Comparison of ENCODE assay signal across 22 cellular contexts in genomic region chrX:67777148-67777547, GRCh38.
"Had no signal": no experiment of that assay in that cellular context is flagged by ENCODE, and none has a peak within 500 bp of the region (broad histone marks: within the 10 kb centered on the region; RNA-seq: fewer than 3 reads in every experiment).

No MANE protein-coding gene starts in this region.

- DNase-seq: immature natural killer cell; kidney; lower lobe of right lung; mammary epithelial cell; mesenchymal stem cell; naive B cell; natural killer cell; nephron progenitor cell; occipital lobe; small intestine; spleen; stimulated activated CD4-positive, alpha-beta T cell treated with anti-CD3 and anti-CD28 coated beads, Interleukin-4, amount 100 ng/mL, for 24 hours; stimulated activated naive CD4-positive, alpha-beta T cell had no signal

- H3K9me3 ChIP-seq: neutrophil, suprapubic skin had no signal

- ATAC-seq: lower lobe of right lung; natural killer cell; right cardiac atrium; sciatic nerve; stimulated activated effector memory CD8-positive, alpha-beta T cell treated with anti-CD3 and anti-CD28 coated beads, Interleukin-12 subunit alpha, Interleukin-12 subunit beta, amount 100 ng/mL, for 72 hours had no signal

- H3K4me3 ChIP-seq: lower lobe of right lung, neural progenitor cell, spleen, suprapubic skin, tibial nerve, uterus had no signal

- H3K27me3 ChIP-seq: neural progenitor cell, neutrophil, spleen, suprapubic skin, tibial nerve, uterus had no signal

- H3K4me1 ChIP-seq: neural progenitor cell, parathyroid adenoma had no signal

- H3K36me3 ChIP-seq: lower lobe of right lung, neural progenitor cell, neutrophil, spleen, suprapubic skin, tibial nerve, uterus had no signal

- H3K27ac ChIP-seq: lower lobe of right lung, neural progenitor cell, neutrophil, parathyroid adenoma, spleen, suprapubic skin, tibial nerve, uterus had no signal

- H2AFZ ChIP-seq: neural progenitor cell, parathyroid adenoma had no signal

- H3K4me2 ChIP-seq: neural progenitor cell had no signal

- H3K79me2 ChIP-seq: parathyroid adenoma had no signal

- H3K9ac ChIP-seq: neural progenitor cell, parathyroid adenoma had no signal
